In genomic region chr6:41066867-41067304, GRCh38 we compare ENCODE assay signal across 8 cellular contexts. TPM values are rescaled to one million over a fixed set of nuclear protein-coding genes. Genes with fewer than 3 reads are reported as not detected.
DNase-seq lines count a peak whose midpoint lies in the region; ATAC-seq and TF ChIP-seq lines count a peak whose summit lies in the region.

No MANE protein-coding gene starts in this region.

- TF ChIP-seq POLR2A in right lobe of liver (IDR thresholded peaks at IDR 0.05), result no peak

- H3K9me3 ChIP-seq in right lobe of liver, result no peaks in the 10 kb centered on the region

- no peaks in the 10 kb centered on the region for H3K9me3 Mint-ChIP-seq in activated B cell treated with CpG ODN at 0.5 μM for 24 hours

- peak overlapping the region in 2 of 3 donors; percentile 57 to 63 for H3K27ac ChIP-seq in right lobe of liver

- WGBS in right lobe of liver (ENCODE audit: insufficient coverage, low coverage, low lambda C conversion rate, missing lambda C conversion rate), result 21% methylated on average over 3 of the region's 3 CpGs

- H3K4me3 ChIP-seq in right lobe of liver, result no peak overlapping the region

- TF ChIP-seq CTCF in activated B cell treated with CpG ODN at 0.5 μM for 24 hours (IDR thresholded peaks at IDR 0.05) (no peak), right lobe of liver (IDR thresholded peaks at IDR 0.05) (peak; percentile 89 to 93 (median 90))

- no peaks in the 10 kb centered on the region for H3K27me3 ChIP-seq in right lobe of liver

- peak overlapping the region; percentile 12 for H3K27ac Mint-ChIP-seq in activated B cell treated with CpG ODN at 0.5 μM for 24 hours

- H3K4me3 Mint-ChIP-seq in activated B cell treated with CpG ODN at 0.5 μM for 24 hours, result no peak overlapping the region

- intact Hi-C loops in activated B cell treated with CpG ODN at 0.5 μM for 24 hours (cut with micrococcal nuclease), result loop anchor here (1.0 to 2.0 kb wide), 3 partner anchors 39 to 1718 kb away; no protein-coding TSS in a partner anchor
- intact Hi-C loops in right lobe of liver (cut with DNase I), result loop anchor here in 1 of 2 donors (10.0 kb wide), 1 partner anchor 62 kb away; no protein-coding TSS in a partner anchor

- ATAC-seq in activated B cell treated with CpG ODN at 0.5 μM for 24 hours (ENCODE audit: low read depth) (no peak), right lobe of liver (peak; percentile 45 to 64 (median 53)), GM21526 (IDR thresholded peaks at IDR 0.05; ENCODE audit: low FRiP score, unreplicated experiment) (no peak)

- DNase-seq in activated gamma-delta T cell treated with Interleukin-2 at 50 U/mL for 16 hours, result peak; percentile 64
- no peak for DNase-seq in activated gamma-delta T cell (lab: John Stamatoyannopoulos, UW)
- DNase-seq in NCI-H2196 (lab: John Stamatoyannopoulos, UW; ENCODE audit: unreplicated experiment), result peak; percentile 79
- DNase-seq in activated B cell treated with CpG ODN at 0.5 μM for 24 hours, result no peak
- DNase-seq in cerebellum (ENCODE audit: low spot score), result peak; percentile 55
- DNase-seq in right lobe of liver, result peak; percentile 72 to 79 (median 72)
- peak; percentile 13 to 45 (median 32) for DNase-seq in stimulated activated CD4-positive, alpha-beta T cell treated with anti-CD3 and anti-CD28 coated beads, TNF-alpha, amount 100 ng/mL, for 48 hours (ENCODE audit: low read depth in 3 of 3)

- POLR2A ChIA-PET in activated B cell treated with CpG ODN at 0.5 μM for 24 hours (lab: Charles Lee), result no interaction called here

- H3K27me3 Mint-ChIP-seq in activated B cell treated with CpG ODN at 0.5 μM for 24 hours, result no peaks in the 10 kb centered on the region

- H3K36me3 ChIP-seq in right lobe of liver, result peaks cover 0 to 16% (median 8%) of the 10 kb centered on the region in 4 donors

- H3K4me1 Mint-ChIP-seq in activated B cell treated with CpG ODN at 0.5 μM for 24 hours, result peaks cover 19% of the 10 kb centered on the region

- CTCF ChIA-PET in activated B cell treated with CpG ODN at 0.5 μM for 24 hours (lab: Charles Lee), result no interaction called here

- H3K4me1 ChIP-seq in right lobe of liver, result peaks cover 0 to 50% (median 13%) of the 10 kb centered on the region in 4 donors

- peaks cover 83% of the 10 kb centered on the region for H3K36me3 Mint-ChIP-seq in activated B cell treated with CpG ODN at 0.5 μM for 24 hours (ENCODE audit: low read depth)

RNA-seq across cellular contexts. Expression of gene OARD1, which starts 5.3 kb away (rescaled TPM):
- total RNA-seq in activated B cell treated with CpG ODN at 0.5 μM for 24 hours (30.7 and 37.1 TPM in 2 replicates), cerebellum (18.0 TPM), right lobe of liver (10 to 100 TPM; 14.8 to 26.2 (median 21.7) TPM)

RNA-seq across cellular contexts. Expression of gene NFYA, which starts 5.9 kb away (rescaled TPM):
- total RNA-seq in activated B cell treated with CpG ODN at 0.5 μM for 24 hours (33.7 and 35.1 TPM in 2 replicates), cerebellum (32.3 TPM), right lobe of liver (10 to 100 TPM in 1 of 6 experiments, 1 to 10 TPM in 5; 6.4 to 11.7 (median 7.7) TPM)

RNA-seq across cellular contexts. Expression of gene APOBEC2, which starts 13.9 kb away (rescaled TPM):
- total RNA-seq in activated B cell treated with CpG ODN at 0.5 μM for 24 hours (not detected in 2 replicates), cerebellum (not detected), right lobe of liver (not detected)

RNA-seq across cellular contexts. Expression of gene TSPO2, which starts 24.6 kb away (rescaled TPM):
- not detected in 2 replicates for total RNA-seq in activated B cell treated with CpG ODN at 0.5 μM for 24 hours
- total RNA-seq in cerebellum, result not detected
- total RNA-seq in right lobe of liver, result under 1 TPM; 0.22 to 0.86 (median 0.52) TPM

RNA-seq across cellular contexts. Expression of gene UNC5CL, which starts 27.9 kb away (rescaled TPM):
- total RNA-seq in activated B cell treated with CpG ODN at 0.5 μM for 24 hours (1.7 and 2.2 TPM in 2 replicates), cerebellum (0.64 TPM), right lobe of liver (10 to 100 TPM in 4 of 6 experiments, 1 to 10 TPM in 2; 5.0 to 35.7 (median 13.5) TPM)

Comparison
In these comparisons a context has a peak if more than half of its experiments do, and no peak if none do; other contexts are left out.
1. DNase-seq: peak in activated gamma-delta T cell treated with Interleukin-2 at 50 U/mL for 16 hours (single experiment), NCI-H2196 (single experiment), cerebellum (single experiment), right lobe of liver (3 of 3) and stimulated activated CD4-positive, alpha-beta T cell treated with anti-CD3 and anti-CD28 coated beads, TNF-alpha, amount 100 ng/mL, for 48 hours (3 of 3); none in activated gamma-delta T cell (single experiment) and activated B cell treated with CpG ODN at 0.5 μM for 24 hours (single experiment).
2. ATAC-seq: peak in right lobe of liver (4 of 4); none in activated B cell treated with CpG ODN at 0.5 μM for 24 hours (single experiment) and GM21526 (single experiment).